In genomic region chr9:88291056-88291455, GRCh38 we compare ENCODE assay signal across 23 cellular contexts.
DNase-seq lines count a peak whose midpoint lies in the region; ATAC-seq, FAIRE-seq and TF ChIP-seq lines count a peak whose summit lies in the region.
"Had no signal": no experiment of that assay in that cellular context is flagged by ENCODE, and none has a peak within 500 bp of the region (broad histone marks: within the 10 kb centered on the region; RNA-seq: fewer than 3 reads in every experiment).

No MANE protein-coding gene starts in this region.

- FAIRE-seq in bronchial epithelial cell (lab: Jason Lieb, UNC) = peak; percentile 36
- FAIRE-seq: A204.1, G401.6, GM12891 had no signal

- no peaks in the 10 kb centered on the region for H3K9me1 ChIP-seq in IMR-90 (ENCODE audit: insufficient read depth, low read length)

- TF ChIP-seq CTCF in IMR-90 (conservative IDR thresholded peaks at IDR 0.05; ENCODE audit: low read depth, low read length) (no peak), bronchial epithelial cell (IDR thresholded peaks at IDR 0.05; ENCODE audit: insufficient read depth, low read length, severe bottlenecking) (no peak), neural cell (IDR thresholded peaks at IDR 0.05; ENCODE audit: poor library complexity, severe bottlenecking) (no peak), type B pancreatic cell (conservative IDR thresholded peaks at IDR 0.05) (no peak), hepatocyte (IDR thresholded peaks at IDR 0.05; ENCODE audit: poor library complexity) (no peak)

- H3K4me3 Mint-ChIP-seq in type B pancreatic cell = no peak overlapping the region
- no peak overlapping the region for H3K4me3 Mint-ChIP-seq in activated T-helper 17 cell treated with anti-CD3 and anti-CD28 coated beads, Interleukin-2, amount 50 U/mL, for 72 hours
- H3K4me3 Mint-ChIP-seq: CD14-positive monocyte; CD4-positive, CD25-positive, alpha-beta regulatory T cell; CD8-positive, alpha-beta memory T cell had no signal

- H2BK15ac ChIP-seq in IMR-90 (ENCODE audit: low read depth, low read length) = no peak overlapping the region

- H3K27ac Mint-ChIP-seq in type B pancreatic cell = no peak overlapping the region
- H3K27ac Mint-ChIP-seq in activated T-helper 17 cell treated with anti-CD3 and anti-CD28 coated beads, Interleukin-2, amount 50 U/mL, for 72 hours = no peak overlapping the region
- H3K27ac Mint-ChIP-seq: CD14-positive monocyte; CD4-positive, CD25-positive, alpha-beta regulatory T cell had no signal

- no peaks in the 10 kb centered on the region for H3K79me2 ChIP-seq in neural cell (replicated peaks; ENCODE audit: insufficient read depth, low read length)
- H3K79me2 ChIP-seq in hepatocyte = no peaks in the 10 kb centered on the region

- H3K9ac ChIP-seq in IMR-90 (ENCODE audit: low read depth, low read length) = no peak overlapping the region
- H3K9ac ChIP-seq in neural cell (ENCODE audit: low read length) = no peak overlapping the region
- H3K9ac ChIP-seq: BLaER1 had no signal

- no peak overlapping the region for H4K5ac ChIP-seq in IMR-90 (ENCODE audit: low read depth, low read length)

- TF ChIP-seq EP300 in neural cell (conservative IDR thresholded peaks at IDR 0.05; ENCODE audit: poor library complexity, severe bottlenecking) = no peak

- H3F3A ChIP-seq in neural cell (ENCODE audit: insufficient read depth, low read length, poor library complexity, severe bottlenecking) = no peaks in the 10 kb centered on the region

- H3K14ac ChIP-seq in IMR-90 (replicated peaks; ENCODE audit: low read depth, low read length) = no peak overlapping the region

- no peak overlapping the region for H2BK20ac ChIP-seq in IMR-90 (ENCODE audit: low read depth, low read length)

- H2BK120ac ChIP-seq in IMR-90 (ENCODE audit: low read depth, low read length) = no peak overlapping the region

- peak overlapping the region; percentile 37 for H2AK9ac ChIP-seq in IMR-90 (replicated peaks; ENCODE audit: low read depth, low read length, poor library complexity)

- no peak overlapping the region for H3K18ac ChIP-seq in IMR-90 (ENCODE audit: low read depth, low read length)

- TF ChIP-seq POLR2A in IMR-90 (IDR thresholded peaks at IDR 0.05; ENCODE audit: low read depth, low read length) = no peak

- H3K4me1 ChIP-seq in IMR-90 (ENCODE audit: control insufficient read depth, insufficient read depth, low read length) (no peaks in the 10 kb centered on the region), hepatocyte (ENCODE audit: insufficient read depth) (no peaks in the 10 kb centered on the region)
- H3K4me1 ChIP-seq: BE2C, BLaER1 had no signal

- no peak overlapping the region for H2BK5ac ChIP-seq in IMR-90 (ENCODE audit: low read depth, low read length, poor library complexity, severe bottlenecking)

- H2AK5ac ChIP-seq in IMR-90 (ENCODE audit: low read depth, low read length) = no peak overlapping the region

- no peaks in the 10 kb centered on the region for H3K9me3 Mint-ChIP-seq in type B pancreatic cell
- no peaks in the 10 kb centered on the region for H3K9me3 Mint-ChIP-seq in activated T-helper 17 cell treated with anti-CD3 and anti-CD28 coated beads, Interleukin-2, amount 50 U/mL, for 72 hours
- H3K9me3 Mint-ChIP-seq: CD4-positive, alpha-beta memory T cell; CD4-positive, CD25-positive, alpha-beta regulatory T cell had no signal

- no peak overlapping the region for H3K4ac ChIP-seq in IMR-90 (ENCODE audit: low read depth, low read length)

- no peak overlapping the region for H4K8ac ChIP-seq in IMR-90 (ENCODE audit: low read depth in 2 of 2, low read length in 2 of 2)

- no peak overlapping the region for H4K91ac ChIP-seq in IMR-90 (ENCODE audit: insufficient read depth, low read depth, low read length)

- no peak overlapping the region for H3K23ac ChIP-seq in IMR-90 (ENCODE audit: low read depth, low read length)

- dilution Hi-C loops in IMR-90 (cut with HindIII; ENCODE audit: low sequenced_read_pairs, unreplicated experiment) = no loop called here

- H3K9me2 ChIP-seq in neural cell (ENCODE audit: insufficient read depth, low read length) = no peaks in the 10 kb centered on the region
- H3K9me2 ChIP-seq in hepatocyte (replicated peaks; ENCODE audit: insufficient read depth) = no peaks in the 10 kb centered on the region

- H3K4me2 ChIP-seq in IMR-90 (ENCODE audit: low read depth, low read length) (no peak overlapping the region), neural cell (ENCODE audit: low read length) (peak overlapping the region; percentile 8), hepatocyte (no peak overlapping the region)
- H3K4me2 ChIP-seq: BLaER1 had no signal

- WGBS in IMR-90 (ENCODE audit: extremely low coverage in 2 of 2, insufficient read length in 1 of 2), 2 experiments = 79% methylated on average over 3 of the region's 7 CpGs; no CpG with 5 or more reads in 1 of the 2 experiments
- WGBS in hepatocyte (ENCODE audit: low lambda C conversion rate, missing lambda C conversion rate) = 85% methylated on average over 7 of the region's 7 CpGs

- no peaks in the 10 kb centered on the region for H3K79me1 ChIP-seq in IMR-90 (ENCODE audit: low read depth in 1 of 2, low read length in 2 of 2)

- BruUV-seq in IMR-90 (replicated peaks; lab: Mats Ljungman, UMichigan) = no TSS peak

- H3K27me3 ChIP-seq in IMR-90 (ENCODE audit: control insufficient read depth, insufficient read depth, low read length) (no peaks in the 10 kb centered on the region; the same call in 1 of the 2 replicates), bronchial epithelial cell (ENCODE audit: control insufficient read depth, insufficient read depth, low read length) (no peaks in the 10 kb centered on the region), neural cell (ENCODE audit: insufficient read depth, low read depth, low read length) (no peaks in the 10 kb centered on the region), hepatocyte (no peaks in the 10 kb centered on the region)
- H3K27me3 ChIP-seq: BE2C, BLaER1 had no signal

- H3K27ac ChIP-seq in IMR-90 (ENCODE audit: insufficient read depth, low read length) (no peak overlapping the region), neural cell (ENCODE audit: low read length) (no peak overlapping the region), hepatocyte (no peak overlapping the region)
- H3K27ac ChIP-seq: BLaER1 had no signal

- H2AFZ ChIP-seq in IMR-90 (replicated peaks; ENCODE audit: low read length, poor library complexity) = no peak overlapping the region
- no peak overlapping the region for H2AFZ ChIP-seq in neural cell (ENCODE audit: low read depth, low read length)
- H2AFZ ChIP-seq in hepatocyte = no peak overlapping the region

- H3K9me3 ChIP-seq in IMR-90 (ENCODE audit: control insufficient read depth, insufficient read depth, low read length) (no peaks in the 10 kb centered on the region), neural cell (ENCODE audit: low read length) (no peaks in the 10 kb centered on the region), hepatocyte (ENCODE audit: low read depth) (no peaks in the 10 kb centered on the region)
- H3K9me3 ChIP-seq: BE2C, BLaER1 had no signal

- intact Hi-C loops in IMR-90 (cut with micrococcal nuclease) = no loop called here

- peaks cover 5% of the 10 kb centered on the region for H3K4me1 Mint-ChIP-seq in type B pancreatic cell (ENCODE audit: unreplicated experiment)
- H3K4me1 Mint-ChIP-seq in activated T-helper 17 cell treated with anti-CD3 and anti-CD28 coated beads, Interleukin-2, amount 50 U/mL, for 72 hours = no peaks in the 10 kb centered on the region
- H3K4me1 Mint-ChIP-seq: CD14-positive monocyte; CD4-positive, alpha-beta memory T cell; CD4-positive, CD25-positive, alpha-beta regulatory T cell; CD8-positive, alpha-beta memory T cell had no signal

- H3K4me3 ChIP-seq in IMR-90 (ENCODE audit: insufficient read depth, low read depth, low read length) (no peak overlapping the region), bronchial epithelial cell (ENCODE audit: low read depth, low read length) (no peak overlapping the region), neural cell (ENCODE audit: low read length) (no peak overlapping the region), hepatocyte (no peak overlapping the region)
- H3K4me3 ChIP-seq: BLaER1 had no signal

- no peak for TF ChIP-seq RAD21 in IMR-90 (IDR thresholded peaks at IDR 0.05; ENCODE audit: low read length)
- no peak for TF ChIP-seq RAD21 in neural cell (conservative IDR thresholded peaks at IDR 0.05)

- DNase-seq in IMR-90 (no peak), bronchial epithelial cell (ENCODE audit: low read depth) (no peak), type B pancreatic cell (ENCODE audit: extremely low spot score, unreplicated experiment) (peak; percentile 34), hepatocyte (ENCODE audit: low spot score) (no peak), DMS 273 treated with DMSO at 0.1 percent for 48 hours (lab: John Stamatoyannopoulos, UW) (no peak)
- DNase-seq: 8988T; ACHN; BE2C; C1 segment of cervical spinal cord; CD4-positive, alpha-beta memory T cell; CD4-positive, CD25-positive, alpha-beta regulatory T cell; CD8-positive, alpha-beta memory T cell; COR-L47; DMS79 treated with DMSO at 0.1 percent for 48 hours; GF-D8 had no signal

- H3K27me3 Mint-ChIP-seq in type B pancreatic cell = no peaks in the 10 kb centered on the region
- H3K27me3 Mint-ChIP-seq in activated T-helper 17 cell treated with anti-CD3 and anti-CD28 coated beads, Interleukin-2, amount 50 U/mL, for 72 hours = no peaks in the 10 kb centered on the region

- H4K20me1 ChIP-seq in IMR-90 (ENCODE audit: insufficient read depth, low read length) = no peaks in the 10 kb centered on the region
- no peaks in the 10 kb centered on the region for H4K20me1 ChIP-seq in neural cell (ENCODE audit: insufficient read depth)
- H4K20me1 ChIP-seq in hepatocyte (ENCODE audit: insufficient read depth, poor library complexity, severe bottlenecking) = no peaks in the 10 kb centered on the region
- H4K20me1 ChIP-seq: BLaER1 had no signal

- POLR2A ChIA-PET in IMR-90 (lab: Charles Lee; ENCODE audit: unreplicated experiment) = no interaction called here

- H3K56ac ChIP-seq in IMR-90 (ENCODE audit: extremely low read depth, insufficient read depth, low read length) = no peak overlapping the region

- H3K36me3 ChIP-seq in IMR-90 (ENCODE audit: control insufficient read depth, insufficient read depth, low read length) = no peaks in the 10 kb centered on the region
- H3K36me3 ChIP-seq in bronchial epithelial cell (ENCODE audit: control insufficient read depth, insufficient read depth, low read length) = no peaks in the 10 kb centered on the region
- H3K36me3 ChIP-seq in neural cell (ENCODE audit: insufficient read depth, low read length) = no peaks in the 10 kb centered on the region
- no peaks in the 10 kb centered on the region for H3K36me3 ChIP-seq in hepatocyte (replicated peaks; ENCODE audit: insufficient read depth, low read depth)
- H3K36me3 ChIP-seq: BE2C, BLaER1 had no signal

- ATAC-seq in IMR-90 (ENCODE audit: low read depth) (no peak), HG03439 (IDR thresholded peaks at IDR 0.05; ENCODE audit: unreplicated experiment) (no peak)
- no peak for ATAC-seq in activated T-helper 17 cell treated with anti-CD3 and anti-CD28 coated beads, Interleukin-2, amount 50 U/mL, for 72 hours (replicated peaks)

- no peaks in the 10 kb centered on the region for H3K36me3 Mint-ChIP-seq in type B pancreatic cell
- no peaks in the 10 kb centered on the region for H3K36me3 Mint-ChIP-seq in activated T-helper 17 cell treated with anti-CD3 and anti-CD28 coated beads, Interleukin-2, amount 50 U/mL, for 72 hours (ENCODE audit: low read depth)
- H3K36me3 Mint-ChIP-seq: CD14-positive monocyte; CD4-positive, alpha-beta memory T cell; CD4-positive, CD25-positive, alpha-beta regulatory T cell; CD8-positive, alpha-beta memory T cell had no signal

- in situ Hi-C loops in IMR-90 (cut with MboI; ENCODE audit: low sequenced_read_pairs) = no loop called here

- CTCF ChIA-PET in IMR-90 (lab: Yijun Ruan, JAX) = no interaction called here
